ENCODE assay signal across 12 cellular contexts in genomic region chr11:71138737-71139425, GRCh38.
"Had no signal": no experiment of that assay in that cellular context is flagged by ENCODE, and none has a peak within 500 bp of the region (broad histone marks: within the 10 kb centered on the region; RNA-seq: fewer than 3 reads in every experiment).

No MANE protein-coding gene starts in this region.

- H3K9me3 ChIP-seq: body of pancreas, mucosa of descending colon, SK-N-SH had no signal

- ATAC-seq: activated T-helper 17 cell treated with anti-CD3 and anti-CD28 coated beads, Interleukin-2, amount 50 U/mL, for 72 hours; left colon; mucosa of descending colon; naive thymus-derived CD8-positive, alpha-beta T cell; stimulated activated effector memory CD8-positive, alpha-beta T cell treated with anti-CD3 and anti-CD28 coated beads, Interleukin-12 subunit alpha, Interleukin-12 subunit beta, amount 100 ng/mL, for 72 hours had no signal

- H3K4me3 ChIP-seq: body of pancreas, mucosa of descending colon, smooth muscle cell had no signal

- DNase-seq: activated CD4-positive, alpha-beta T cell treated with anti-CD3 and anti-CD28 coated beads, Interleukin-2, amount 10 ng/mL, durations not matched to agents 7 days and 5 days; activated T-cell treated with anti-CD3 and anti-CD28 coated beads for 4 hours; left colon; mucosa of descending colon; naive thymus-derived CD8-positive, alpha-beta T cell; SK-N-SH; T-helper 1 cell; trophoblast cell had no signal

- H3K27me3 ChIP-seq: body of pancreas had no signal
